In genomic region chr9:128818839-128819715, GRCh38 we compare ENCODE assay signal across 8 cellular contexts. TPM values are rescaled to one million over a fixed set of nuclear protein-coding genes. Genes with fewer than 3 reads are reported as not detected.
DNase-seq lines count a peak whose midpoint lies in the region; ATAC-seq and TF ChIP-seq lines count a peak whose summit lies in the region.

No MANE protein-coding gene starts in this region.

- H3K9me3 ChIP-seq in HUES48 (ENCODE audit: control insufficient read depth, insufficient read depth, low read length) = no peaks in the 10 kb centered on the region

- peaks cover 28% of the 10 kb centered on the region for H3K36me3 ChIP-seq in HUES48 (ENCODE audit: control insufficient read depth, insufficient read depth, low read length)

- TF ChIP-seq CTCF in Calu3 (IDR thresholded peaks at IDR 0.05; ENCODE audit: unreplicated experiment) (no peak), cardiac fibroblast (IDR thresholded peaks at IDR 0.05; ENCODE audit: low read depth, low read length) (no peak)

- H3K27ac ChIP-seq in HUES48 (ENCODE audit: low read depth, low read length) = no peak overlapping the region
- H3K27ac ChIP-seq in layer of hippocampus (ENCODE audit: low read depth, low read length) = peak overlapping the region; percentile 78

- peaks cover 38% of the 10 kb centered on the region for H3K36me3 Mint-ChIP-seq in Calu3 (ENCODE audit: insufficient read depth, unreplicated experiment)

- peak; percentile 31 for ATAC-seq in GM21360 (IDR thresholded peaks at IDR 0.05; ENCODE audit: unreplicated experiment)

- TSS peak; percentile 12 for BruUV-seq in Calu3 (replicated peaks; lab: Mats Ljungman, UMichigan)

- H3K27me3 ChIP-seq in HUES48 (ENCODE audit: control insufficient read depth, insufficient read depth, low read length) (no peaks in the 10 kb centered on the region), layer of hippocampus (ENCODE audit: control insufficient read depth, insufficient read depth, low read length) (no peaks in the 10 kb centered on the region)

- no peak overlapping the region for H3K27ac Mint-ChIP-seq in Calu3 (ENCODE audit: unreplicated experiment)

- H3K27me3 Mint-ChIP-seq in Calu3 (ENCODE audit: unreplicated experiment) = no peaks in the 10 kb centered on the region

- peak; percentile 24 for DNase-seq in Calu3
- peak in 3 of 5 experiments; percentile 23 to 66 (median 36) for DNase-seq in T-helper 2 cell
- peak in 1 of 2 donors; percentile 13 for DNase-seq in cardiac fibroblast (ENCODE audit: low read depth in 2 of 2)
- peak; percentile 66 for DNase-seq in stimulated activated CD4-positive, alpha-beta T cell treated with anti-CD3 and anti-CD28 coated beads, Interleukin-15, amount 100 ng/mL, for 24 hours
- no peak for DNase-seq in HCEC 1CT

- H3K4me1 ChIP-seq in HUES48 (ENCODE audit: control insufficient read depth, insufficient read depth, low read length) = no peaks in the 10 kb centered on the region

- intact Hi-C loops in Calu3 (cut with micrococcal nuclease; ENCODE audit: unreplicated experiment) = no loop called here

- no peaks in the 10 kb centered on the region for H3K4me1 Mint-ChIP-seq in Calu3 (ENCODE audit: low read depth, unreplicated experiment)

- H3K9ac ChIP-seq in HUES48 (ENCODE audit: low read depth, low read length) = peak overlapping the region; percentile 81; the same call in 1 of the 2 replicates

- H3K4me3 ChIP-seq in HUES48 (ENCODE audit: low read depth, low read length) (peak overlapping the region; percentile 79), cardiac fibroblast (replicated peaks in 1 of 2; ENCODE audit: low read depth in 2 of 2, low read length in 2 of 2) (peak overlapping the region; percentile 49 to 71)

- no peaks in the 10 kb centered on the region for H3K9me3 Mint-ChIP-seq in Calu3 (ENCODE audit: low read depth, unreplicated experiment)

- CTCF ChIA-PET in Calu3 (lab: Charles Lee) = interaction anchor here (1.1 to 1.7 kb wide), 4 partner anchors 11 to 184 kb away, joined by 4 to 22 read pairs (median 6); partner anchors contain the start of genes SPOUT1 and ZDHHC12

- peak overlapping the region; percentile 60 for H3K4me3 Mint-ChIP-seq in Calu3 (ENCODE audit: low read depth, unreplicated experiment)

RNA-seq across cellular contexts. Expression of gene ENDOG, which starts 0.8 kb away (rescaled TPM):
- total RNA-seq in Calu3 (2022) = 15.2 and 17.5 TPM in 2 replicates

RNA-seq across cellular contexts. Expression of gene SPOUT1, which starts 10.5 kb away (rescaled TPM):
- total RNA-seq in Calu3 (2022) = 35.8 and 46.8 TPM in 2 replicates

RNA-seq across cellular contexts. Expression of gene TBC1D13, which starts 32.0 kb away (rescaled TPM):
- total RNA-seq in Calu3 (2022) = 16.6 and 18.2 TPM in 2 replicates

RNA-seq across cellular contexts. Expression of gene ZER1, which starts 47.4 kb away (rescaled TPM):
- 15.2 and 20.2 TPM in 2 replicates for total RNA-seq in Calu3 (2022)
